12 cellular contexts compared by ENCODE assay signal in genomic region chr10:110786172-110786571, GRCh38.
DNase-seq lines count a peak whose midpoint lies in the region; ATAC-seq and TF ChIP-seq lines count a peak whose summit lies in the region.
"Had no signal": no experiment of that assay in that cellular context is flagged by ENCODE, and none has a peak within 500 bp of the region (broad histone marks: within the 10 kb centered on the region; RNA-seq: fewer than 3 reads in every experiment).

No MANE protein-coding gene starts in this region.

- no TSS peak for BruUV-seq in MCF 10A (replicated peaks; lab: Mats Ljungman, UMichigan)

- H3K4me1 ChIP-seq in breast epithelium (no peaks in the 10 kb centered on the region), transverse colon (peaks cover 0 to 11% (median 3%) of the 10 kb centered on the region in 4 donors), left lung (no peaks in the 10 kb centered on the region)

- no peaks in the 10 kb centered on the region for H3K9me3 Mint-ChIP-seq in MCF 10A (ENCODE audit: unreplicated experiment)
- no peaks in the 10 kb centered on the region for H3K9me3 Mint-ChIP-seq in activated naive CD8-positive, alpha-beta T cell treated with anti-CD3 and anti-CD28 coated beads, Interleukin-2, amount 50 U/mL, for 24 hours

- peak; percentile 83 for ATAC-seq in activated naive CD8-positive, alpha-beta T cell treated with anti-CD3 and anti-CD28 coated beads, Interleukin-2, amount 50 U/mL, for 24 hours
- ATAC-seq in HG03457 (IDR thresholded peaks at IDR 0.05; ENCODE audit: unreplicated experiment) (no peak), left lung (no peak)

- no peaks in the 10 kb centered on the region for H3K27me3 Mint-ChIP-seq in MCF 10A (ENCODE audit: insufficient read depth, unreplicated experiment)
- no peaks in the 10 kb centered on the region for H3K27me3 Mint-ChIP-seq in activated naive CD8-positive, alpha-beta T cell treated with anti-CD3 and anti-CD28 coated beads, Interleukin-2, amount 50 U/mL, for 24 hours
- H3K27me3 Mint-ChIP-seq: B cell had no signal

- H3K4me1 Mint-ChIP-seq in MCF 10A (ENCODE audit: insufficient read depth, unreplicated experiment) = no peaks in the 10 kb centered on the region
- peaks cover 50% of the 10 kb centered on the region for H3K4me1 Mint-ChIP-seq in activated naive CD8-positive, alpha-beta T cell treated with anti-CD3 and anti-CD28 coated beads, Interleukin-2, amount 50 U/mL, for 24 hours
- H3K4me1 Mint-ChIP-seq: B cell had no signal

- intact Hi-C loops in MCF 10A (cut with micrococcal nuclease) (no loop called here), breast epithelium (cut with DNase I; ENCODE audit: low total_unique reads) (no loop called here), transverse colon (cut with DNase I; ENCODE audit: low total_unique reads) (no loop called here), left lung (cut with DNase I) (no loop called here)

- no peak overlapping the region for H3K4me3 Mint-ChIP-seq in MCF 10A (ENCODE audit: unreplicated experiment)
- H3K4me3 Mint-ChIP-seq in activated naive CD8-positive, alpha-beta T cell treated with anti-CD3 and anti-CD28 coated beads, Interleukin-2, amount 50 U/mL, for 24 hours = no peak overlapping the region
- H3K4me3 Mint-ChIP-seq: B cell had no signal

- CTCF ChIA-PET in MCF 10A (lab: Yijun Ruan, JAX) = no interaction called here

- in situ Hi-C loops in transverse colon (cut with MboI; ENCODE audit: low pct_ligation_motif_present in 1 of 4, low pct_unique_long_range_greater_than_20kb in 1 of 4, low sequenced_read_pairs in 3 of 4) = loop anchor here in 1 of 4 donors (25.0 kb wide), 1 partner anchor 101 kb away; no protein-coding TSS in a partner anchor

- WGBS in transverse colon (ENCODE audit: low coverage in 1 of 2), 2 donors = 74% methylated on average over 8 of the region's 8 CpGs; no CpG with 5 or more reads in 1 of the 2 donors

- H3K9me3 ChIP-seq in breast epithelium = no peaks in the 10 kb centered on the region
- H3K9me3 ChIP-seq in transverse colon = no peaks in the 10 kb centered on the region
- H3K9me3 ChIP-seq in left lung = no peaks in the 10 kb centered on the region

- H3K36me3 ChIP-seq in breast epithelium (no peaks in the 10 kb centered on the region), transverse colon (no peaks in the 10 kb centered on the region), H7 (replicated peaks; ENCODE audit: control insufficient read depth, insufficient read depth, low read length) (no peaks in the 10 kb centered on the region), left lung (no peaks in the 10 kb centered on the region)

- H3K27me3 ChIP-seq in breast epithelium (no peaks in the 10 kb centered on the region), transverse colon (no peaks in the 10 kb centered on the region), H7 (ENCODE audit: control insufficient read depth, insufficient read depth, low read length) (no peaks in the 10 kb centered on the region), left lung (peaks cover 0 to 36% of the 10 kb centered on the region in 2 donors)

- no peak for TF ChIP-seq EP300 in transverse colon (IDR thresholded peaks at IDR 0.05; ENCODE audit: low read depth)

- POLR2A ChIA-PET in MCF 10A (lab: Yijun Ruan, JAX) = interaction anchor here (0.6 to 1.3 kb wide), 2 partner anchors 17 to 46 kb away, joined by 3 to 4 read pairs; no protein-coding TSS in a partner anchor

- no peak overlapping the region for H3K27ac ChIP-seq in breast epithelium
- H3K27ac ChIP-seq in transverse colon = peak overlapping the region in 3 of 4 donors; percentile 0 to 23 (median 8)
- H3K27ac ChIP-seq in left lung = no peak overlapping the region

- no peaks in the 10 kb centered on the region for H3K36me3 Mint-ChIP-seq in MCF 10A (ENCODE audit: insufficient read depth, unreplicated experiment)
- no peaks in the 10 kb centered on the region for H3K36me3 Mint-ChIP-seq in activated naive CD8-positive, alpha-beta T cell treated with anti-CD3 and anti-CD28 coated beads, Interleukin-2, amount 50 U/mL, for 24 hours (ENCODE audit: low read depth)

- no peak for TF ChIP-seq CTCF in MCF 10A (IDR thresholded peaks at IDR 0.05; ENCODE audit: unreplicated experiment)
- no peak for TF ChIP-seq CTCF in breast epithelium (IDR thresholded peaks at IDR 0.05)
- TF ChIP-seq CTCF in transverse colon (IDR thresholded peaks at IDR 0.05) = no peak
- no peak for TF ChIP-seq CTCF in left lung (IDR thresholded peaks at IDR 0.05)

- TF ChIP-seq POLR2A in breast epithelium (IDR thresholded peaks at IDR 0.05) (no peak), transverse colon (IDR thresholded peaks at IDR 0.05) (no peak)

- H3K27ac Mint-ChIP-seq in MCF 10A (ENCODE audit: low read depth, unreplicated experiment) = peak overlapping the region; percentile 36
- peak overlapping the region; percentile 69 for H3K27ac Mint-ChIP-seq in activated naive CD8-positive, alpha-beta T cell treated with anti-CD3 and anti-CD28 coated beads, Interleukin-2, amount 50 U/mL, for 24 hours
- H3K27ac Mint-ChIP-seq: B cell had no signal

- no peak for DNase-seq in MCF 10A (ENCODE audit: unreplicated experiment)
- DNase-seq in breast epithelium (ENCODE audit: low spot score in 2 of 2) = no peak
- DNase-seq in activated naive CD8-positive, alpha-beta T cell treated with anti-CD3 and anti-CD28 coated beads, Interleukin-2, amount 50 U/mL, for 24 hours = no peak
- DNase-seq in kidney glomerular epithelial cell (lab: John Stamatoyannopoulos, UW) = peak; percentile 12
- no peak for DNase-seq in transverse colon
- no peak for DNase-seq in H7
- DNase-seq in left lung = no peak
- DNase-seq: GOT3, NCI-H226, SHP77 treated with DMSO at 0.1 percent for 48 hours had no signal

- H3K4me3 ChIP-seq in breast epithelium (no peak overlapping the region), transverse colon (no peak overlapping the region), H7 (ENCODE audit: insufficient read depth, low read depth, low read length) (no peak overlapping the region), left lung (no peak overlapping the region)

Comparison
In these comparisons a context has a peak if more than half of its experiments do, and no peak if none do; other contexts are left out.
1. H3K27ac ChIP-seq: peak in transverse colon (3 of 4); none in breast epithelium (0 of 2) and left lung (0 of 2).